Comparison of ENCODE assay signal across 30 cellular contexts in the genomic region with DNA sequence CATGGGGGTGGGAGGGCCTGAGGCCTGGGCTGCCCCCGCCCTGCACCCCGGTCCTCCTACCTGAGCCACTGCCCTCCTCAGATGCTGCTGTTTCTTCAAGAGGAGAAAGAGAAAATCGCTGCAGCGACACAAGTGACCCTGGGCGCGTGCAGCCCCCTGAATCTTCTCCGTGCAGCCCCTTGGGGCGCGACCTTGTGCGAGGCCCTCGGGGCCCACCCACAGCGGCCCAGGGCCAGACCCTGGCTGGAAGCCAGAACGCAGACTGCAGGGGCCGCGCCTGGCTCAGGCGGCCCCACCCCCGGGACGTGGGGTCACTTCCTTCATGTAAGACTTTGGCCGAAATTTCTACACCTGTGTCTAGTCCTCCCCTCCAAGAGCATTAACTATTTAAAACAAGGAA.
"Had no signal": no experiment of that assay in that cellular context is flagged by ENCODE, and none has a peak within 500 bp of the region (broad histone marks: within the 10 kb centered on the region; RNA-seq: fewer than 3 reads in every experiment).

No MANE protein-coding gene starts in this region.

- DNase-seq: colonic mucosa; effector CD8-positive, alpha-beta T cell; endodermal cell; foreskin keratinocyte; left cardiac atrium; left lung; mesendoderm; midbrain; naive thymus-derived CD4-positive, alpha-beta T cell; occipital lobe; posterior cingulate gyrus; psoas muscle; spleen; stimulated activated CD4-positive, alpha-beta T cell treated with anti-CD3 and anti-CD28 coated beads, Interleukin-4, amount 100 ng/mL, for 4 hours; transverse colon had no signal

- H3K4me3 Mint-ChIP-seq: dendritic cell treated with granulocyte-macrophage colony-stimulating factor and Interleukin-4, amounts not matched to agents 40 ng/mL and 50 ng/mL, for 4 days; endodermal cell; naive thymus-derived CD4-positive, alpha-beta T cell; nephron; stimulated activated memory B cell treated with anti-CD40 and anti-IgM and Interleukin-4, amounts not matched to agents 10 μg/mL and 1 μg/mL and 100 μg/mL, for 72 hours; stimulated activated naive CD8-positive, alpha-beta T cell treated with anti-CD3 and anti-CD28 coated beads, Interleukin-15, Interleukin-2, amounts not matched to agents 100 ng/mL and 50 ng/mL, for 24 hours had no signal

- H3K4me1 Mint-ChIP-seq: endodermal cell; nephron; stimulated activated memory B cell treated with anti-CD40 and anti-IgM and Interleukin-4, amounts not matched to agents 10 μg/mL and 1 μg/mL and 100 μg/mL, for 72 hours had no signal

- H3K4me1 ChIP-seq: colonic mucosa, foreskin keratinocyte, heart left ventricle, left lung, psoas muscle, transverse colon had no signal

- H3K27ac Mint-ChIP-seq: dendritic cell treated with granulocyte-macrophage colony-stimulating factor and Interleukin-4, amounts not matched to agents 40 ng/mL and 50 ng/mL, for 4 days; endodermal cell; naive thymus-derived CD4-positive, alpha-beta T cell; nephron; stimulated activated memory B cell treated with anti-CD40 and anti-IgM and Interleukin-4, amounts not matched to agents 10 μg/mL and 1 μg/mL and 100 μg/mL, for 72 hours; stimulated activated naive CD8-positive, alpha-beta T cell treated with anti-CD3 and anti-CD28 coated beads, Interleukin-15, Interleukin-2, amounts not matched to agents 100 ng/mL and 50 ng/mL, for 24 hours had no signal

- H2AFZ ChIP-seq: hepatocyte had no signal

- H3K27me3 Mint-ChIP-seq: dendritic cell treated with granulocyte-macrophage colony-stimulating factor and Interleukin-4, amounts not matched to agents 40 ng/mL and 50 ng/mL, for 4 days; naive thymus-derived CD4-positive, alpha-beta T cell; stimulated activated memory B cell treated with anti-CD40 and anti-IgM and Interleukin-4, amounts not matched to agents 10 μg/mL and 1 μg/mL and 100 μg/mL, for 72 hours; stimulated activated naive CD8-positive, alpha-beta T cell treated with anti-CD3 and anti-CD28 coated beads, Interleukin-15, Interleukin-2, amounts not matched to agents 100 ng/mL and 50 ng/mL, for 24 hours had no signal

- H3K9me3 Mint-ChIP-seq: dendritic cell treated with granulocyte-macrophage colony-stimulating factor and Interleukin-4, amounts not matched to agents 40 ng/mL and 50 ng/mL, for 4 days; endodermal cell; naive thymus-derived CD4-positive, alpha-beta T cell; nephron; stimulated activated memory B cell treated with anti-CD40 and anti-IgM and Interleukin-4, amounts not matched to agents 10 μg/mL and 1 μg/mL and 100 μg/mL, for 72 hours; stimulated activated naive CD8-positive, alpha-beta T cell treated with anti-CD3 and anti-CD28 coated beads, Interleukin-15, Interleukin-2, amounts not matched to agents 100 ng/mL and 50 ng/mL, for 24 hours had no signal

- H3K27me3 ChIP-seq: colonic mucosa, esophagus muscularis mucosa, foreskin keratinocyte, gastroesophageal sphincter, heart left ventricle, hepatocyte, left lung, ovary, spleen, transverse colon, vagina had no signal

- H3K27ac ChIP-seq: colonic mucosa, epithelial cell of prostate, esophagus muscularis mucosa, foreskin keratinocyte, gastroesophageal sphincter, heart left ventricle, hepatocyte, left lung, ovary, psoas muscle, skin epidermis, spleen, thoracic aorta, transverse colon, vagina had no signal

- H3K36me3 ChIP-seq: ovary had no signal

- H3K9me3 ChIP-seq: colonic mucosa, esophagus muscularis mucosa, gastroesophageal sphincter, heart left ventricle, left lung, ovary, psoas muscle, spleen, thoracic aorta, transverse colon, vagina had no signal

- ATAC-seq: foreskin keratinocyte; gastroesophageal sphincter; heart left ventricle; left cardiac atrium; left lung; naive thymus-derived CD4-positive, alpha-beta T cell; psoas muscle; right cardiac atrium had no signal

- H3K4me2 ChIP-seq: hepatocyte had no signal

- H3K4me3 ChIP-seq: colonic mucosa, esophagus muscularis mucosa, gastroesophageal sphincter, heart left ventricle, hepatocyte, left lung, ovary, psoas muscle, skin epidermis, spleen, thoracic aorta, transverse colon, vagina had no signal

- FAIRE-seq: islet of Langerhans had no signal
